Comparison of ENCODE assay signal across 9 cellular contexts in genomic region chr18:61554117-61554776, GRCh38.
DNase-seq lines count a peak whose midpoint lies in the region; ATAC-seq and TF ChIP-seq lines count a peak whose summit lies in the region.
"Had no signal": no experiment of that assay in that cellular context is flagged by ENCODE, and none has a peak within 500 bp of the region (broad histone marks: within the 10 kb centered on the region; RNA-seq: fewer than 3 reads in every experiment).

No MANE protein-coding gene starts in this region.

- CTCF ChIA-PET in CD4-positive, alpha-beta memory T cell (lab: Charles Lee; ENCODE audit: partially characterized antibody) = interaction anchor here (1.3 kb wide), 1 partner anchor 43 kb away, joined by 3 read pairs; no protein-coding TSS in a partner anchor

- H3K27me3 ChIP-seq in CD4-positive, alpha-beta memory T cell (ENCODE audit: insufficient read depth, low read length) = no peaks in the 10 kb centered on the region

- no peaks in the 10 kb centered on the region for H3K9me3 ChIP-seq in CD4-positive, alpha-beta memory T cell (ENCODE audit: control insufficient read depth in 1 of 2, low read length in 2 of 2)

- H3K4me3 ChIP-seq in CD4-positive, alpha-beta memory T cell (ENCODE audit: low read length in 2 of 2) = no peak overlapping the region
- peak overlapping the region; percentile 13 for H3K4me3 ChIP-seq in coronary artery
- H3K4me3 ChIP-seq: GM12878 had no signal

- H3K27ac ChIP-seq in CD4-positive, alpha-beta memory T cell (ENCODE audit: low read depth, low read length) = no peak overlapping the region
- H3K27ac ChIP-seq in coronary artery = no peak overlapping the region

- H3K36me3 ChIP-seq in CD4-positive, alpha-beta memory T cell (ENCODE audit: insufficient read depth, low read length) = no peaks in the 10 kb centered on the region

- peak overlapping the region in 4 of 7 donors; percentile 36 to 59 (median 46) for H3K27ac Mint-ChIP-seq in CD4-positive, alpha-beta memory T cell
- peak overlapping the region; percentile 60 to 78 for H3K27ac Mint-ChIP-seq in natural killer cell
- no peak overlapping the region for H3K27ac Mint-ChIP-seq in glutamatergic neuron (ENCODE audit: unreplicated experiment)

- peaks cover 0 to 9% (median 0%) of the 10 kb centered on the region in 8 donors for H3K9me3 Mint-ChIP-seq in CD4-positive, alpha-beta memory T cell
- no peaks in the 10 kb centered on the region for H3K9me3 Mint-ChIP-seq in natural killer cell
- peaks cover 4% of the 10 kb centered on the region for H3K9me3 Mint-ChIP-seq in glutamatergic neuron (ENCODE audit: unreplicated experiment)

- peak; percentile 24 to 87 (median 79) for ATAC-seq in natural killer cell
- ATAC-seq: GM12878 had no signal

- no peaks in the 10 kb centered on the region for H3K36me3 Mint-ChIP-seq in CD4-positive, alpha-beta memory T cell
- H3K36me3 Mint-ChIP-seq in natural killer cell = no peaks in the 10 kb centered on the region
- H3K36me3 Mint-ChIP-seq in glutamatergic neuron (ENCODE audit: unreplicated experiment) = no peaks in the 10 kb centered on the region

- peaks cover 0 to 2% of the 10 kb centered on the region in 2 donors for H3K27me3 Mint-ChIP-seq in CD4-positive, alpha-beta memory T cell
- peaks cover 0 to 14% of the 10 kb centered on the region in 2 donors for H3K27me3 Mint-ChIP-seq in natural killer cell (ENCODE audit: low read depth in 2 of 2)
- peaks cover 8% of the 10 kb centered on the region for H3K27me3 Mint-ChIP-seq in glutamatergic neuron (ENCODE audit: unreplicated experiment)

- peak overlapping the region; percentile 47 to 79 (median 68) for H3K4me3 Mint-ChIP-seq in CD4-positive, alpha-beta memory T cell
- H3K4me3 Mint-ChIP-seq in natural killer cell = peak overlapping the region; percentile 85
- no peak overlapping the region for H3K4me3 Mint-ChIP-seq in glutamatergic neuron (ENCODE audit: unreplicated experiment)

- POLR2A ChIA-PET in CD4-positive, alpha-beta memory T cell (lab: Charles Lee; ENCODE audit: partially characterized antibody) = no interaction called here

- intact Hi-C loops in CD4-positive, alpha-beta memory T cell (cut with micrococcal nuclease) = loop anchor here (5.0 kb wide), 1 partner anchor 338 kb away; the partner anchor contains the start of gene RNF152
- intact Hi-C loops in natural killer cell (cut with micrococcal nuclease) = no loop called here

- no peak for TF ChIP-seq CTCF in coronary artery (IDR thresholded peaks at IDR 0.05)
- no peak for TF ChIP-seq CTCF in natural killer cell (IDR thresholded peaks at IDR 0.05)
- no peak for TF ChIP-seq CTCF in glutamatergic neuron (IDR thresholded peaks at IDR 0.05; ENCODE audit: partially characterized antibody, unreplicated experiment)

- no peaks in the 10 kb centered on the region for H3K4me1 ChIP-seq in CD4-positive, alpha-beta memory T cell (ENCODE audit: insufficient read depth, low read length)

- peaks cover 0 to 8% (median 1%) of the 10 kb centered on the region in 4 donors for H3K4me1 Mint-ChIP-seq in CD4-positive, alpha-beta memory T cell
- peaks cover 0 to 4% of the 10 kb centered on the region in 2 donors for H3K4me1 Mint-ChIP-seq in natural killer cell
- peaks cover 17% of the 10 kb centered on the region for H3K4me1 Mint-ChIP-seq in glutamatergic neuron (ENCODE audit: low read depth, unreplicated experiment)

- peak in 3 of 5 donors; percentile 15 to 29 (median 20) for DNase-seq in CD4-positive, alpha-beta memory T cell
- peak; percentile 34 for DNase-seq in activated CD4-positive, CD25-positive, alpha-beta regulatory T cell treated with anti-CD3 and anti-CD28 coated beads, Interleukin-2, amount 50 U/mL, for 72 hours
- DNase-seq in coronary artery (ENCODE audit: low spot score) (no peak), natural killer cell (peak; percentile 36), NCI-H524 (lab: John Stamatoyannopoulos, UW) (no peak), NCI-H446 treated with DMSO at 0.1 percent for 48 hours (lab: John Stamatoyannopoulos, UW) (no peak), NCI-H187 (lab: John Stamatoyannopoulos, UW) (no peak), glutamatergic neuron (no peak)

Comparison
In these comparisons a context has a peak if more than half of its experiments do, and no peak if none do; other contexts are left out.
1. DNase-seq: peak in CD4-positive, alpha-beta memory T cell (3 of 5), activated CD4-positive, CD25-positive, alpha-beta regulatory T cell treated with anti-CD3 and anti-CD28 coated beads, Interleukin-2, amount 50 U/mL, for 72 hours (single experiment) and natural killer cell (single experiment); none in coronary artery (single experiment), NCI-H524 (0 of 2), NCI-H446 treated with DMSO at 0.1 percent for 48 hours (single experiment), NCI-H187 (0 of 2) and glutamatergic neuron (single experiment).